In the genomic region with DNA sequence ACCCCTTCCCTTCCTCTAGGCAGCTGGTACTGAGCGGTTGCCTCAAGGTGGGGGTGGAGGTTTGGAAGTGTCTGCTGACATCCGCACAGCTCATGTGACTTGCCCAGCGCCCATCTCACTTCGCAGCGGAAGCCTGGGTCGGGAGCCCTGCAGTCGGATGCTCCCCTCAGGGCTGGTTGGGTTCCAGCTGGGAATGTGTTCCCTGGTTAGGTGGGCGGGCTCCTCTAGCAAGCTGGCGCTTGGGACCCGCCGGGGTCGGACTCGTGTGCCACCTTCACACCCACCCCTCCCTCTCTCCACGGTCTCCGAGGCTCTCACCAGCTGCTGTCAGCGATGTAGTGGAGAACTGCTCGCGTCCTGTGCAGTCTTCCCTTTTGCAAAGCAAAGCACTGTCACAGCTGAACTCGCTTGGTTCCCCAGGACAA, we compare ENCODE assay signal across 8 cellular contexts. TPM values are rescaled to one million over a fixed set of nuclear protein-coding genes. Genes with fewer than 3 reads are reported as not detected.
DNase-seq lines count a peak whose midpoint lies in the region; ATAC-seq and TF ChIP-seq lines count a peak whose summit lies in the region.

No MANE protein-coding gene starts in this region.

- H3K9ac ChIP-seq in endodermal cell (ENCODE audit: extremely low read depth, low read length, poor library complexity, severe bottlenecking), result no peak overlapping the region
- no peak overlapping the region for H3K9ac ChIP-seq in rectal smooth muscle tissue (ENCODE audit: low read length)

- no peak for TF ChIP-seq CTCF in endodermal cell (conservative IDR thresholded peaks at IDR 0.05)
- no peak for TF ChIP-seq CTCF in gastrocnemius medialis (IDR thresholded peaks at IDR 0.05 in 4 of 5, conservative IDR thresholded peaks at IDR 0.05 in 1 of 5)

- peaks cover 19% of the 10 kb centered on the region for H3K4me1 ChIP-seq in SJCRH30
- peaks cover 15% of the 10 kb centered on the region for H3K4me1 ChIP-seq in endodermal cell (ENCODE audit: control insufficient read depth, insufficient read depth, low read length)
- H3K4me1 ChIP-seq in rectal smooth muscle tissue (ENCODE audit: control insufficient read depth, insufficient read depth, low read length), result peaks cover 8% of the 10 kb centered on the region
- peaks cover 32 to 54% of the 10 kb centered on the region in 2 donors for H3K4me1 ChIP-seq in gastrocnemius medialis

- no peak overlapping the region for H3K27ac Mint-ChIP-seq in endodermal cell

- peaks cover 57% of the 10 kb centered on the region for H3K27me3 Mint-ChIP-seq in endodermal cell (ENCODE audit: insufficient read depth)

- peaks cover 39% of the 10 kb centered on the region for H3K4me1 Mint-ChIP-seq in endodermal cell

- WGBS in endodermal cell (ENCODE audit: insufficient coverage in 1 of 2, insufficient read length in 1 of 2), 2 experiments, result 71 to 81% methylated on average over 12 to 19 of the region's 19 CpGs

- TF ChIP-seq POLR2A in GM18505 (IDR thresholded peaks at IDR 0.05; ENCODE audit: borderline replicate concordance, extremely low read depth, insufficient read depth, insufficient read length), result peak; percentile 12
- TF ChIP-seq POLR2A in gastrocnemius medialis (IDR thresholded peaks at IDR 0.05), result no peak

- no peak for ATAC-seq in GM18505 (IDR thresholded peaks at IDR 0.05; ENCODE audit: unreplicated experiment)
- ATAC-seq in GM21515 (IDR thresholded peaks at IDR 0.05; ENCODE audit: unreplicated experiment), result no peak
- ATAC-seq in gastrocnemius medialis, result no peak

- no peak overlapping the region for H3K4me3 ChIP-seq in SJCRH30
- no peak overlapping the region for H3K4me3 ChIP-seq in endodermal cell (ENCODE audit: low read length)
- H3K4me3 ChIP-seq in rectal smooth muscle tissue (ENCODE audit: low read length), result peak overlapping the region; percentile 33
- H3K4me3 ChIP-seq in gastrocnemius medialis, result no peak overlapping the region

- H3K9me3 ChIP-seq in SJCRH30 (replicated peaks) (no peaks in the 10 kb centered on the region), endodermal cell (ENCODE audit: control insufficient read depth, low read length) (no peaks in the 10 kb centered on the region), gastrocnemius medialis (no peaks in the 10 kb centered on the region)

- no peaks in the 10 kb centered on the region for H3K9me3 Mint-ChIP-seq in endodermal cell

- H3K27ac ChIP-seq in SJCRH30, result no peak overlapping the region
- H3K27ac ChIP-seq in endodermal cell (ENCODE audit: low read depth, low read length), result no peak overlapping the region
- H3K27ac ChIP-seq in rectal smooth muscle tissue (ENCODE audit: low read depth, low read length), result no peak overlapping the region
- H3K27ac ChIP-seq in gastrocnemius medialis, result no peak overlapping the region

- H3K36me3 Mint-ChIP-seq in endodermal cell (ENCODE audit: low read depth), result peaks cover 16% of the 10 kb centered on the region

- no peak overlapping the region for H3K4me3 Mint-ChIP-seq in endodermal cell

- in situ Hi-C loops in gastrocnemius medialis (cut with MboI; ENCODE audit: low sequenced_read_pairs in 4 of 4), result no loop called here

- DNase-seq in SJCRH30 (peak; percentile 18 to 29), endodermal cell (peak; percentile 58), HT-29 (ENCODE audit: low spot score) (no peak), gastrocnemius medialis (no peak), DMS153 treated with DMSO at 0.1 percent for 48 hours (lab: John Stamatoyannopoulos, UW; ENCODE audit: unreplicated experiment) (no peak)

- intact Hi-C loops in gastrocnemius medialis (cut with DNase I; ENCODE audit: low total_unique reads), result no loop called here

- no peaks in the 10 kb centered on the region for H3K36me3 ChIP-seq in SJCRH30
- peaks cover under 1% of the 10 kb centered on the region for H3K36me3 ChIP-seq in endodermal cell (ENCODE audit: control insufficient read depth, insufficient read depth, low read length)
- no peaks in the 10 kb centered on the region for H3K36me3 ChIP-seq in rectal smooth muscle tissue (ENCODE audit: control insufficient read depth, insufficient read depth, low read length)
- H3K36me3 ChIP-seq in gastrocnemius medialis, result no peaks in the 10 kb centered on the region

- H3K27me3 ChIP-seq in SJCRH30 (no peaks in the 10 kb centered on the region), endodermal cell (ENCODE audit: control insufficient read depth, insufficient read depth, low read length, poor library complexity, severe bottlenecking) (peaks cover 68% of the 10 kb centered on the region), rectal smooth muscle tissue (ENCODE audit: control insufficient read depth, insufficient read depth, low read length) (no peaks in the 10 kb centered on the region), gastrocnemius medialis (no peaks in the 10 kb centered on the region)

RNA-seq across cellular contexts. Expression of gene PPP1R37, which starts 10.2 kb away (rescaled TPM):
- 19.4 and 20.0 TPM in 2 replicates for total RNA-seq in SJCRH30 (2014; rRNA removed; shearing (Covaris generic))
- total RNA-seq in endodermal cell (10 to 100 TPM; 23.6 to 32.5 TPM), gastrocnemius medialis (10 to 100 TPM; 30.5 to 51.1 (median 39.7) TPM)
- polyA plus RNA-seq in endodermal cell (2013, experiment 1 of 2), result 22.4 TPM
- 20.6 TPM for polyA plus RNA-seq in endodermal cell (2013, experiment 2 of 2)
- 108 and 128 TPM in 2 replicates for total RNA-seq in HT-29 (2014; rRNA removed; shearing (Covaris generic))

RNA-seq across cellular contexts. Expression of gene GEMIN7, which starts 24.2 kb away (rescaled TPM):
- 37.3 and 37.9 TPM in 2 replicates for total RNA-seq in SJCRH30 (2014; rRNA removed; shearing (Covaris generic))
- 10 to 100 TPM; 56.3 to 56.6 TPM for total RNA-seq in endodermal cell
- polyA plus RNA-seq in endodermal cell (2013, experiment 1 of 2), result 36.7 TPM
- 36.0 TPM for polyA plus RNA-seq in endodermal cell (2013, experiment 2 of 2)
- total RNA-seq in HT-29 (2014; rRNA removed; shearing (Covaris generic)), result 113 and 137 TPM in 2 replicates
- total RNA-seq in gastrocnemius medialis, result 10 to 100 TPM; 18.6 to 33.4 (median 27.9) TPM

RNA-seq across cellular contexts. Expression of gene ZNF296, which starts 26.9 kb away (rescaled TPM):
- not detected in 2 replicates for total RNA-seq in SJCRH30 (2014; rRNA removed; shearing (Covaris generic))
- total RNA-seq in endodermal cell (1 to 10 TPM; 2.1 to 8.5 TPM), gastrocnemius medialis (not detected)
- polyA plus RNA-seq in endodermal cell (2013, experiment 1 of 2), result 1.2 TPM
- polyA plus RNA-seq in endodermal cell (2013, experiment 2 of 2), result 1.1 TPM
- total RNA-seq in HT-29 (2014; rRNA removed; shearing (Covaris generic)), result 1.5 and 1.7 TPM in 2 replicates

RNA-seq across cellular contexts. Expression of gene NKPD1, which starts 57.6 kb away (rescaled TPM):
- not detected in 2 replicates for total RNA-seq in SJCRH30 (2014; rRNA removed; shearing (Covaris generic))
- total RNA-seq in endodermal cell (under 1 TPM; 0.15 to 0.22 TPM), gastrocnemius medialis (under 1 TPM in 1 of 4 donors, not detected in 3; 0.16 TPM)
- 0.25 TPM for polyA plus RNA-seq in endodermal cell (2013, experiment 1 of 2)
- polyA plus RNA-seq in endodermal cell (2013, experiment 2 of 2), result 0.21 TPM
- total RNA-seq in HT-29 (2014; rRNA removed; shearing (Covaris generic)), result 1.4 and 6.7 TPM in 2 replicates

Comparison
In these comparisons a context has a peak if more than half of its experiments do, and no peak if none do; other contexts are left out.
1. DNase-seq: peak in SJCRH30 (2 of 2) and endodermal cell (single experiment); none in HT-29 (single experiment), gastrocnemius medialis (0 of 2) and DMS153 treated with DMSO at 0.1 percent for 48 hours (single experiment).